In genomic region chr3:138197058-138197457, GRCh38 we compare ENCODE assay signal across 9 cellular contexts. TPM values are rescaled to one million over a fixed set of nuclear protein-coding genes. Genes with fewer than 3 reads are reported as not detected.
DNase-seq lines count a peak whose midpoint lies in the region; ATAC-seq and TF ChIP-seq lines count a peak whose summit lies in the region.
"Had no signal": no experiment of that assay in that cellular context is flagged by ENCODE, and none has a peak within 500 bp of the region (broad histone marks: within the 10 kb centered on the region; RNA-seq: fewer than 3 reads in every experiment).

No MANE protein-coding gene starts in this region.

- no peak for ATAC-seq in naive thymus-derived CD8-positive, alpha-beta T cell
- no peak for ATAC-seq in HG03378 (IDR thresholded peaks at IDR 0.05; ENCODE audit: unreplicated experiment)

- H3K4me1 Mint-ChIP-seq in HFFc6 (ENCODE audit: low read depth) = peaks cover 27% of the 10 kb centered on the region
- peaks cover 9 to 57% (median 52%) of the 10 kb centered on the region in 4 donors for H3K4me1 Mint-ChIP-seq in naive thymus-derived CD8-positive, alpha-beta T cell
- H3K4me1 Mint-ChIP-seq in T-helper 2 cell treated with Interferon-gamma antibody and Interleukin-4, amounts not matched to agents 5 μg/mL and 100 μg/mL, for 36 hours (ENCODE audit: low read depth) = peaks cover 10% of the 10 kb centered on the region

- POLR2A ChIA-PET in naive thymus-derived CD8-positive, alpha-beta T cell (lab: Charles Lee) = interaction anchor here (1.3 kb wide), 1 partner anchor 10 kb away, joined by 5 read pairs; the partner anchor contains the start of gene ARMC8

- DNase-seq in A172 (ENCODE audit: low spot score) (peak; percentile 33), HFFc6 (peak; percentile 8), iPS-NIHi11 (ENCODE audit: low spot score) (peak; percentile 60), COLO829 (ENCODE audit: low spot score) (no peak)
- no peak for DNase-seq in naive thymus-derived CD8-positive, alpha-beta T cell
- DNase-seq in T-helper 2 cell treated with Interferon-gamma antibody and Interleukin-4, amounts not matched to agents 5 μg/mL and 100 μg/mL, for 36 hours (ENCODE audit: low spot score) = no peak

- TF ChIP-seq CTCF in HFFc6 (IDR thresholded peaks at IDR 0.05) = no peak
- no peak for TF ChIP-seq CTCF in VCaP (conservative IDR thresholded peaks at IDR 0.05)

- no peaks in the 10 kb centered on the region for H3K9me3 Mint-ChIP-seq in HFFc6
- H3K9me3 Mint-ChIP-seq in naive thymus-derived CD8-positive, alpha-beta T cell = no peaks in the 10 kb centered on the region
- no peaks in the 10 kb centered on the region for H3K9me3 Mint-ChIP-seq in T-helper 2 cell treated with Interferon-gamma antibody and Interleukin-4, amounts not matched to agents 5 μg/mL and 100 μg/mL, for 36 hours

- no peak overlapping the region for H3K4me3 Mint-ChIP-seq in HFFc6
- no peak overlapping the region for H3K4me3 Mint-ChIP-seq in naive thymus-derived CD8-positive, alpha-beta T cell
- H3K4me3 Mint-ChIP-seq in T-helper 2 cell treated with Interferon-gamma antibody and Interleukin-4, amounts not matched to agents 5 μg/mL and 100 μg/mL, for 36 hours = no peak overlapping the region

- peak overlapping the region; percentile 19; the same call in 1 of the 2 replicates for H3K27ac ChIP-seq in VCaP
- H3K27ac ChIP-seq: BLaER1 treated with 17β-estradiol and CSF1 and Interleukin-3, amounts not matched to agents 10 nM and 100 nM had no signal

- H3K27me3 Mint-ChIP-seq in HFFc6 (ENCODE audit: insufficient read depth) = no peaks in the 10 kb centered on the region
- H3K27me3 Mint-ChIP-seq in naive thymus-derived CD8-positive, alpha-beta T cell = no peaks in the 10 kb centered on the region
- no peaks in the 10 kb centered on the region for H3K27me3 Mint-ChIP-seq in T-helper 2 cell treated with Interferon-gamma antibody and Interleukin-4, amounts not matched to agents 5 μg/mL and 100 μg/mL, for 36 hours (ENCODE audit: low read depth)

- peaks cover 9% of the 10 kb centered on the region for H3K36me3 Mint-ChIP-seq in HFFc6 (ENCODE audit: low read depth)
- H3K36me3 Mint-ChIP-seq in naive thymus-derived CD8-positive, alpha-beta T cell = peaks cover 0 to 22% (median 8%) of the 10 kb centered on the region in 3 donors
- peaks cover 10% of the 10 kb centered on the region for H3K36me3 Mint-ChIP-seq in T-helper 2 cell treated with Interferon-gamma antibody and Interleukin-4, amounts not matched to agents 5 μg/mL and 100 μg/mL, for 36 hours (ENCODE audit: low read depth)

- no peak overlapping the region for H3K27ac Mint-ChIP-seq in HFFc6
- peak overlapping the region in 1 of 10 donors; percentile 14 for H3K27ac Mint-ChIP-seq in naive thymus-derived CD8-positive, alpha-beta T cell
- no peak overlapping the region for H3K27ac Mint-ChIP-seq in T-helper 2 cell treated with Interferon-gamma antibody and Interleukin-4, amounts not matched to agents 5 μg/mL and 100 μg/mL, for 36 hours

RNA-seq across cellular contexts. Expression of gene ARMC8, which starts 10.0 kb away (rescaled TPM):
- 45.7 and 65.1 TPM in 2 replicates for total RNA-seq in A172 (2014; rRNA removed; shearing (Covaris generic))
- total RNA-seq in HFFc6 (2021; fragmentation: NEBNext Ultra II Directional; extraction: Animal tissue kit (Norgen Biotek cat#: 25700)) = 10 to 100 TPM; 29.0 to 37.9 (median 35.0) TPM
- 10 to 100 TPM; 69.5 to 75.0 TPM for total RNA-seq in naive thymus-derived CD8-positive, alpha-beta T cell
- polyA plus RNA-seq in naive thymus-derived CD8-positive, alpha-beta T cell = 10 to 100 TPM; 40.8 to 55.7 (median 44.1) TPM

RNA-seq across cellular contexts. Expression of gene DBR1, which starts 22.3 kb away (rescaled TPM):
- 32.2 and 42.6 TPM in 2 replicates for total RNA-seq in A172 (2014; rRNA removed; shearing (Covaris generic))
- 10 to 100 TPM in 5 of 6 experiments, 1 to 10 TPM in 1; 9.9 to 13.7 (median 11.8) TPM for total RNA-seq in HFFc6 (2021; fragmentation: NEBNext Ultra II Directional; extraction: Animal tissue kit (Norgen Biotek cat#: 25700))
- total RNA-seq in naive thymus-derived CD8-positive, alpha-beta T cell = 10 to 100 TPM; 27.0 to 27.1 TPM
- 10 to 100 TPM in 2 of 3 donors, 1 to 10 TPM in 1; 9.9 to 13.7 (median 10.0) TPM for polyA plus RNA-seq in naive thymus-derived CD8-positive, alpha-beta T cell

Comparison
In these comparisons a context has a peak if more than half of its experiments do, and no peak if none do; other contexts are left out.
1. DNase-seq: peak in A172 (single experiment), HFFc6 (single experiment) and iPS-NIHi11 (single experiment); none in naive thymus-derived CD8-positive, alpha-beta T cell (0 of 10), COLO829 (single experiment) and T-helper 2 cell treated with Interferon-gamma antibody and Interleukin-4, amounts not matched to agents 5 μg/mL and 100 μg/mL, for 36 hours (single experiment).